29 cellular contexts compared by ENCODE assay signal in genomic region chr4:59834943-59835342, GRCh38.
"Had no signal": no experiment of that assay in that cellular context is flagged by ENCODE, and none has a peak within 500 bp of the region (broad histone marks: within the 10 kb centered on the region; RNA-seq: fewer than 3 reads in every experiment).

No MANE protein-coding gene starts in this region.

- H3K4me3 Mint-ChIP-seq: naive thymus-derived CD8-positive, alpha-beta T cell; natural killer cell treated with Interleukin-12 subunit alpha and Interleukin-12 subunit beta and Interleukin-15 and Interleukin-18, amount 100 ng/mL, for 72 hours; nephron progenitor cell; neural crest cell; stimulated activated effector memory CD8-positive, alpha-beta T cell treated with anti-CD3 and anti-CD28 coated beads, Interleukin-12 subunit alpha, Interleukin-12 subunit beta, amount 100 ng/mL, for 72 hours; stimulated activated naive B cell treated with anti-CD40 and anti-IgM and Interleukin-4, amounts not matched to agents 10 μg/mL and 1 μg/mL and 100 μg/mL, for 72 hours; stimulated activated naive CD8-positive, alpha-beta T cell treated with anti-CD3 and anti-CD28 coated beads, Interleukin-15, Interleukin-2, amounts not matched to agents 100 ng/mL and 50 ng/mL, for 24 hours had no signal

- H3K4me1 Mint-ChIP-seq: naive thymus-derived CD8-positive, alpha-beta T cell; nephron progenitor cell; neural crest cell; stimulated activated effector memory CD8-positive, alpha-beta T cell treated with anti-CD3 and anti-CD28 coated beads, Interleukin-12 subunit alpha, Interleukin-12 subunit beta, amount 100 ng/mL, for 72 hours; stimulated activated naive B cell treated with anti-CD40 and anti-IgM and Interleukin-4, amounts not matched to agents 10 μg/mL and 1 μg/mL and 100 μg/mL, for 72 hours had no signal

- H3K9me3 Mint-ChIP-seq: nephron progenitor cell, neural crest cell had no signal

- H3K36me3 Mint-ChIP-seq: naive thymus-derived CD8-positive, alpha-beta T cell; natural killer cell treated with Interleukin-12 subunit alpha and Interleukin-12 subunit beta and Interleukin-15 and Interleukin-18, amount 100 ng/mL, for 72 hours; stimulated activated effector memory CD8-positive, alpha-beta T cell treated with anti-CD3 and anti-CD28 coated beads, Interleukin-12 subunit alpha, Interleukin-12 subunit beta, amount 100 ng/mL, for 72 hours; stimulated activated naive B cell treated with anti-CD40 and anti-IgM and Interleukin-4, amounts not matched to agents 10 μg/mL and 1 μg/mL and 100 μg/mL, for 72 hours had no signal

- H3K27ac Mint-ChIP-seq: naive thymus-derived CD8-positive, alpha-beta T cell; natural killer cell treated with Interleukin-12 subunit alpha and Interleukin-12 subunit beta and Interleukin-15 and Interleukin-18, amount 100 ng/mL, for 72 hours; nephron progenitor cell; progenitor cell of endocrine pancreas; stimulated activated effector memory CD8-positive, alpha-beta T cell treated with anti-CD3 and anti-CD28 coated beads, Interleukin-12 subunit alpha, Interleukin-12 subunit beta, amount 100 ng/mL, for 72 hours; stimulated activated naive B cell treated with anti-CD40 and anti-IgM and Interleukin-4, amounts not matched to agents 10 μg/mL and 1 μg/mL and 100 μg/mL, for 72 hours; stimulated activated naive CD8-positive, alpha-beta T cell treated with anti-CD3 and anti-CD28 coated beads, Interleukin-15, Interleukin-2, amounts not matched to agents 100 ng/mL and 50 ng/mL, for 24 hours had no signal

- H3K27me3 ChIP-seq: neutrophil, right lobe of liver, sigmoid colon, stomach, thyroid gland, transverse colon, upper lobe of left lung, vagina had no signal

- H3K4me3 ChIP-seq: psoas muscle, right lobe of liver, sigmoid colon, stomach, thoracic aorta, thyroid gland, transverse colon, upper lobe of left lung, vagina had no signal

- FAIRE-seq: urothelium cell line had no signal

- ATAC-seq: naive thymus-derived CD8-positive, alpha-beta T cell; natural killer cell treated with Interleukin-12 subunit alpha and Interleukin-12 subunit beta and Interleukin-15 and Interleukin-18, amount 100 ng/mL, for 72 hours; psoas muscle; right cardiac atrium; right lobe of liver; stimulated activated effector memory CD8-positive, alpha-beta T cell treated with anti-CD3 and anti-CD28 coated beads, Interleukin-12 subunit alpha, Interleukin-12 subunit beta, amount 100 ng/mL, for 72 hours; stimulated activated naive B cell treated with anti-CD40 and anti-IgM and Interleukin-4, amounts not matched to agents 10 μg/mL and 1 μg/mL and 100 μg/mL, for 72 hours had no signal

- H3K4me1 ChIP-seq: parathyroid adenoma, psoas muscle, right lobe of liver, sigmoid colon, stomach, thyroid gland, transverse colon, upper lobe of left lung, vagina had no signal

- H3K27me3 Mint-ChIP-seq: naive thymus-derived CD8-positive, alpha-beta T cell; natural killer cell treated with Interleukin-12 subunit alpha and Interleukin-12 subunit beta and Interleukin-15 and Interleukin-18, amount 100 ng/mL, for 72 hours; progenitor cell of endocrine pancreas; stimulated activated naive B cell treated with anti-CD40 and anti-IgM and Interleukin-4, amounts not matched to agents 10 μg/mL and 1 μg/mL and 100 μg/mL, for 72 hours; stimulated activated naive CD8-positive, alpha-beta T cell treated with anti-CD3 and anti-CD28 coated beads, Interleukin-15, Interleukin-2, amounts not matched to agents 100 ng/mL and 50 ng/mL, for 24 hours had no signal

- DNase-seq: naive thymus-derived CD8-positive, alpha-beta T cell; nephron progenitor cell; nucleus accumbens; posterior cingulate gyrus; psoas muscle; right cardiac atrium; right lobe of liver; sigmoid colon; small intestine; stimulated activated CD4-positive, alpha-beta T cell treated with anti-CD3 and anti-CD28 coated beads, Interleukin-15, amount 100 ng/mL, for 24 hours; stimulated activated CD4-positive, alpha-beta T cell treated with anti-CD3 and anti-CD28 coated beads, Interleukin-2, amount 100 ng/mL, for 24 hours; stimulated activated CD4-positive, alpha-beta T cell treated with anti-CD3 and anti-CD28 coated beads, Interleukin-2, amount 100 ng/mL, for 48 hours; stimulated activated CD4-positive, alpha-beta T cell treated with anti-CD3 and anti-CD28 coated beads, Interleukin-4, amount 100 ng/mL, for 24 hours; stimulated activated naive B cell treated with anti-CD40 and anti-IgM and Interleukin-4, amounts not matched to agents 10 μg/mL and 1 μg/mL and 100 μg/mL, for 72 hours; stimulated activated naive CD4-positive, alpha-beta T cell treated with Interleukin-2 at 50 U/mL for 16 hours; stomach; thyroid gland; transverse colon; upper lobe of left lung had no signal

- H3K27ac ChIP-seq: neutrophil, parathyroid adenoma, psoas muscle, right lobe of liver, sigmoid colon, stomach, thoracic aorta, thyroid gland, transverse colon, upper lobe of left lung, vagina had no signal

- H3K36me3 ChIP-seq: neutrophil, right lobe of liver, sigmoid colon, stomach, thoracic aorta, thyroid gland, transverse colon, upper lobe of left lung, vagina had no signal

- H3K9me3 ChIP-seq: neutrophil, psoas muscle, right lobe of liver, sigmoid colon, stomach, thoracic aorta, thyroid gland, transverse colon, upper lobe of left lung, vagina had no signal
